Comparison of ENCODE assay signal across 21 cellular contexts in the genomic region with DNA sequence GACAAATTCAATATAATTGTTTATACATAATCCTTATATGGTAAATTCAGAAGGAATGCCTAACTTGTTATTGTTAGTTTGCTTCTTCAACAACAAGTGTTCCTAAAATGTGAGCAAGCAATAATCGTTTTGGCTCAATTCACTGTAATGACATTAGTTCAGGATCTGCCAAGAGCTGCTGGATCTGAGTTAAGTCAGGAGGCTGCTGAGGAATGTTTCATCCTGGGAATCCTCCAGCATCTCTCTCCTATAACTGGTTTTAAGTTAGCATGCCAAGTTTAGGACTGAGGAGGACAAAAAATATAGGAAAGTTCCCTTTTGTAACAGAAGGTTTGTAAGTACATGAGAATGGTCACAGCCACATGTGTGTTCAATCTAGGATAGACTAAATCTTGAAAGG. TPM values are rescaled to one million over a fixed set of nuclear protein-coding genes. Genes with fewer than 3 reads are reported as not detected.
A peak's percentile ranks its signal among the peaks of the same experiment; 100 is the strongest.
DNase-seq lines count a peak whose midpoint lies in the region; ATAC-seq, FAIRE-seq and TF ChIP-seq lines count a peak whose summit lies in the region.
"Had no signal": no experiment of that assay in that cellular context is flagged by ENCODE, and none has a peak within 500 bp of the region (broad histone marks: within the 10 kb centered on the region; RNA-seq: fewer than 3 reads in every experiment).

No MANE protein-coding gene starts in this region.

- ATAC-seq in HG03565 (IDR thresholded peaks at IDR 0.05; ENCODE audit: unreplicated experiment) (no peak), GM18858 (IDR thresholded peaks at IDR 0.05; ENCODE audit: unreplicated experiment) (no peak), HG02798 (IDR thresholded peaks at IDR 0.05; ENCODE audit: poor library complexity, unreplicated experiment) (no peak)
- ATAC-seq: activated CD8-positive, alpha-beta memory T cell treated with anti-CD3 and anti-CD28 coated beads, Interleukin-2, amount 10 ng/mL, durations not matched to agents 7 days and 5 days; activated naive CD4-positive, alpha-beta T cell treated with anti-CD3 and anti-CD28 coated beads, Interleukin-2, amount 50 U/mL, for 72 hours; gastrocnemius medialis; sciatic nerve; stimulated activated naive B cell treated with anti-CD40 and anti-IgM and Interleukin-4, amounts not matched to agents 10 μg/mL and 1 μg/mL and 100 μg/mL, for 72 hours had no signal

- no peak for TF ChIP-seq POLR2A in GM12892 (IDR thresholded peaks at IDR 0.05; ENCODE audit: low read depth, low read length)

- peak overlapping the region; percentile 0 for H3K27ac ChIP-seq in neutrophil
- H3K27ac ChIP-seq: brain microvascular endothelial cell, SJCRH30 had no signal

- TF ChIP-seq CTCF in neutrophil (IDR thresholded peaks at IDR 0.05), result no peak

- no peaks in the 10 kb centered on the region for H3K9me3 ChIP-seq in neutrophil
- H3K9me3 ChIP-seq: BE2C, gastrocnemius medialis, SJCRH30 had no signal

- DNase-seq in AG08395 (ENCODE audit: low spot score) (peak; percentile 35), GM12892 (ENCODE audit: insufficient read length) (no peak), dedifferentiated amniotic fluid mesenchymal stem cell (ENCODE audit: extremely low spot score) (peak; percentile 22), NCI-H2227 treated with DMSO at 0.1 percent for 48 hours (lab: John Stamatoyannopoulos, UW) (no peak)
- DNase-seq: activated CD4-positive, alpha-beta T cell treated with anti-CD3 and anti-CD28 coated beads, Interleukin-2, amount 10 ng/mL, durations not matched to agents 24 days and 14 days; activated CD8-positive, alpha-beta memory T cell treated with anti-CD3 and anti-CD28 coated beads, Interleukin-2, amount 10 ng/mL, durations not matched to agents 7 days and 5 days; BE2C; brain microvascular endothelial cell; COR-L47; cortex of kidney; gastrocnemius medialis; naive B cell; NCI-H1694; SJCRH30; stimulated activated naive B cell treated with anti-CD40 and anti-IgM and Interleukin-4, amounts not matched to agents 10 μg/mL and 1 μg/mL and 100 μg/mL, for 72 hours had no signal

- H3K36me3 ChIP-seq in neutrophil, result peaks cover 78% of the 10 kb centered on the region

- no peaks in the 10 kb centered on the region for H3K27me3 ChIP-seq in neutrophil
- H3K27me3 ChIP-seq: BE2C, brain microvascular endothelial cell, gastrocnemius medialis, SJCRH30 had no signal

- peak; percentile 57 for FAIRE-seq in GM12892 (lab: Jason Lieb, UNC)

- H3K4me3 ChIP-seq in neutrophil (ENCODE audit: low read depth in 1 of 2, low read length in 1 of 2), result no peak overlapping the region
- H3K4me3 ChIP-seq: gastrocnemius medialis, SJCRH30 had no signal

- peaks cover 5% of the 10 kb centered on the region in 2 experiments for H3K4me1 ChIP-seq in neutrophil (ENCODE audit: control insufficient read depth in 1 of 2, insufficient read depth in 1 of 2, low read depth in 1 of 2, low read length in 1 of 2)
- H3K4me1 ChIP-seq: BE2C, SJCRH30 had no signal

RNA-seq across cellular contexts. Expression of a gene that starts 4.9 kb away (rescaled TPM):
- polyA plus RNA-seq in GM12892 (2012; ENCODE audit: missing spikeins), result 115 TPM

RNA-seq across cellular contexts. Expression of a gene that starts 26.9 kb away (rescaled TPM):
- polyA plus RNA-seq in GM12892 (2012; ENCODE audit: missing spikeins), result 47.5 TPM

RNA-seq across cellular contexts. Expression of a gene that starts 50.7 kb away (rescaled TPM):
- 0.57 TPM for polyA plus RNA-seq in GM12892 (2012; ENCODE audit: missing spikeins)

Comparison
In these comparisons a context has a peak if more than half of its experiments do, and no peak if none do; other contexts are left out.
1. DNase-seq: peak in AG08395 (single experiment) and dedifferentiated amniotic fluid mesenchymal stem cell (single experiment); none in GM12892 (single experiment) and NCI-H2227 treated with DMSO at 0.1 percent for 48 hours (single experiment).